9 cellular contexts compared by ENCODE assay signal in genomic region chr16:75379339-75379738, GRCh38. TPM values are rescaled to one million over a fixed set of nuclear protein-coding genes. Genes with fewer than 3 reads are reported as not detected.
DNase-seq lines count a peak whose midpoint lies in the region; ATAC-seq lines count a peak whose summit lies in the region.
"Had no signal": no experiment of that assay in that cellular context is flagged by ENCODE, and none has a peak within 500 bp of the region (broad histone marks: within the 10 kb centered on the region; RNA-seq: fewer than 3 reads in every experiment).

No MANE protein-coding gene starts in this region.

- no peak for DNase-seq in CD4-positive, CD25-positive, alpha-beta regulatory T cell
- no peak for DNase-seq in NCI-H187 (lab: John Stamatoyannopoulos, UW)
- no peak for DNase-seq in DMS 273 (lab: John Stamatoyannopoulos, UW; ENCODE audit: unreplicated experiment)
- DNase-seq in NK-92 (lab: John Stamatoyannopoulos, UW; ENCODE audit: unreplicated experiment): no peak
- DNase-seq in CD8-positive, alpha-beta memory T cell: no peak
- DNase-seq: aorta had no signal

- peaks cover 30% of the 10 kb centered on the region for H3K4me1 ChIP-seq in CD4-positive, CD25-positive, alpha-beta regulatory T cell (ENCODE audit: control insufficient read depth, insufficient read depth, low read length, poor library complexity, severe bottlenecking)
- peaks cover 42% of the 10 kb centered on the region for H3K4me1 ChIP-seq in CD8-positive, alpha-beta memory T cell (ENCODE audit: insufficient read depth, low read length)

- H3K27me3 Mint-ChIP-seq in CD4-positive, CD25-positive, alpha-beta regulatory T cell: no peaks in the 10 kb centered on the region
- peaks cover 56% of the 10 kb centered on the region for H3K27me3 Mint-ChIP-seq in T-helper 1 cell treated with Interleukin-12 subunit alpha and Interleukin-12 subunit beta and Interleukin-4 antibody, amounts not matched to agents 30 μg/mL and 1 μg/mL, for 36 hours (ENCODE audit: low read depth)
- no peaks in the 10 kb centered on the region for H3K27me3 Mint-ChIP-seq in CD8-positive, alpha-beta memory T cell

- H3K27ac Mint-ChIP-seq in CD4-positive, CD25-positive, alpha-beta regulatory T cell: peak overlapping the region in 2 of 3 donors; percentile 32 to 51
- H3K27ac Mint-ChIP-seq in T-helper 1 cell treated with Interleukin-12 subunit alpha and Interleukin-12 subunit beta and Interleukin-4 antibody, amounts not matched to agents 30 μg/mL and 1 μg/mL, for 36 hours: no peak overlapping the region
- peak overlapping the region in 2 of 8 donors; percentile 2 to 13 for H3K27ac Mint-ChIP-seq in CD8-positive, alpha-beta memory T cell

- ATAC-seq in CD4-positive, CD25-positive, alpha-beta regulatory T cell (ENCODE audit: low read depth in 2 of 2): no peak
- peak; percentile 61 for ATAC-seq in GM18909 (IDR thresholded peaks at IDR 0.05; ENCODE audit: poor library complexity, unreplicated experiment)
- peak; percentile 59 for ATAC-seq in HG02884 (IDR thresholded peaks at IDR 0.05; ENCODE audit: unreplicated experiment)

- peak overlapping the region; percentile 40 for H3K4me3 ChIP-seq in CD4-positive, CD25-positive, alpha-beta regulatory T cell (ENCODE audit: low read depth, low read length)
- no peak overlapping the region for H3K4me3 ChIP-seq in CD8-positive, alpha-beta memory T cell (ENCODE audit: low read length)

- peak overlapping the region; percentile 38 to 80 (median 62) for H3K4me3 Mint-ChIP-seq in CD4-positive, CD25-positive, alpha-beta regulatory T cell
- peak overlapping the region; percentile 6 for H3K4me3 Mint-ChIP-seq in T-helper 1 cell treated with Interleukin-12 subunit alpha and Interleukin-12 subunit beta and Interleukin-4 antibody, amounts not matched to agents 30 μg/mL and 1 μg/mL, for 36 hours
- peak overlapping the region in 3 of 7 donors; percentile 12 to 25 (median 19) for H3K4me3 Mint-ChIP-seq in CD8-positive, alpha-beta memory T cell

- POLR2A ChIA-PET in CD8-positive, alpha-beta memory T cell (lab: Charles Lee): interaction anchor here (0.6 kb wide), 1 partner anchor 231 kb away, joined by 3 read pairs; the partner anchor contains the start of gene ZFP1

- H3K9me3 ChIP-seq in CD4-positive, CD25-positive, alpha-beta regulatory T cell (ENCODE audit: control insufficient read depth in 2 of 2, low read length in 2 of 2): no peaks in the 10 kb centered on the region
- H3K9me3 ChIP-seq in CD8-positive, alpha-beta memory T cell (ENCODE audit: low read length): no peaks in the 10 kb centered on the region

- H3K4me1 Mint-ChIP-seq in CD4-positive, CD25-positive, alpha-beta regulatory T cell: peaks cover 37 to 65% (median 59%) of the 10 kb centered on the region in 4 donors
- H3K4me1 Mint-ChIP-seq in T-helper 1 cell treated with Interleukin-12 subunit alpha and Interleukin-12 subunit beta and Interleukin-4 antibody, amounts not matched to agents 30 μg/mL and 1 μg/mL, for 36 hours (ENCODE audit: low read depth): peaks cover 26% of the 10 kb centered on the region
- H3K4me1 Mint-ChIP-seq in CD8-positive, alpha-beta memory T cell: peaks cover 34 to 46% (median 37%) of the 10 kb centered on the region in 3 donors

- CTCF ChIA-PET in CD8-positive, alpha-beta memory T cell (lab: Charles Lee): interaction anchor here (1.1 to 11.4 kb wide), 2 partner anchors 79 to 145 kb away, joined by 3 to 121 read pairs; no protein-coding TSS in a partner anchor

- H3K36me3 ChIP-seq in CD4-positive, CD25-positive, alpha-beta regulatory T cell (ENCODE audit: control insufficient read depth, insufficient read depth, low read length): peaks cover 2% of the 10 kb centered on the region
- H3K36me3 ChIP-seq in CD8-positive, alpha-beta memory T cell (ENCODE audit: insufficient read depth, low read length): no peaks in the 10 kb centered on the region

- peaks cover 31% of the 10 kb centered on the region for H3K36me3 Mint-ChIP-seq in CD4-positive, CD25-positive, alpha-beta regulatory T cell
- peaks cover 49% of the 10 kb centered on the region for H3K36me3 Mint-ChIP-seq in T-helper 1 cell treated with Interleukin-12 subunit alpha and Interleukin-12 subunit beta and Interleukin-4 antibody, amounts not matched to agents 30 μg/mL and 1 μg/mL, for 36 hours (ENCODE audit: low read depth)
- peaks cover 4 to 30% (median 28%) of the 10 kb centered on the region in 3 donors for H3K36me3 Mint-ChIP-seq in CD8-positive, alpha-beta memory T cell

- no peak overlapping the region for H3K27ac ChIP-seq in CD4-positive, CD25-positive, alpha-beta regulatory T cell (ENCODE audit: insufficient read depth, low read length, poor library complexity, severe bottlenecking)
- H3K27ac ChIP-seq in CD8-positive, alpha-beta memory T cell (ENCODE audit: low read depth, low read length): no peak overlapping the region

- H3K9me3 Mint-ChIP-seq in CD4-positive, CD25-positive, alpha-beta regulatory T cell: no peaks in the 10 kb centered on the region
- no peaks in the 10 kb centered on the region for H3K9me3 Mint-ChIP-seq in T-helper 1 cell treated with Interleukin-12 subunit alpha and Interleukin-12 subunit beta and Interleukin-4 antibody, amounts not matched to agents 30 μg/mL and 1 μg/mL, for 36 hours
- no peaks in the 10 kb centered on the region for H3K9me3 Mint-ChIP-seq in CD8-positive, alpha-beta memory T cell

- H3K27me3 ChIP-seq in CD4-positive, CD25-positive, alpha-beta regulatory T cell (ENCODE audit: control insufficient read depth, insufficient read depth, low read length): no peaks in the 10 kb centered on the region
- no peaks in the 10 kb centered on the region for H3K27me3 ChIP-seq in CD8-positive, alpha-beta memory T cell (ENCODE audit: insufficient read depth, low read length, poor library complexity, severe bottlenecking)

RNA-seq across cellular contexts. Expression of gene CFDP1, which starts 54.0 kb away (rescaled TPM):
- 41.7 TPM for total RNA-seq in CD4-positive, CD25-positive, alpha-beta regulatory T cell
- polyA plus RNA-seq in CD4-positive, CD25-positive, alpha-beta regulatory T cell: 10 to 100 TPM; 32.0 to 63.8 (median 37.2) TPM
- 10 to 100 TPM; 34.2 to 39.1 TPM for total RNA-seq in CD8-positive, alpha-beta memory T cell
- polyA plus RNA-seq in CD8-positive, alpha-beta memory T cell: 33.8 TPM

Comparison
In these comparisons a context has a peak if more than half of its experiments do, and no peak if none do; other contexts are left out.
1. ATAC-seq: peak in GM18909 (single experiment) and HG02884 (single experiment); none in CD4-positive, CD25-positive, alpha-beta regulatory T cell (0 of 2).